8 cellular contexts compared by ENCODE assay signal in genomic region chr20:4038047-4038459, GRCh38. TPM values are rescaled to one million over a fixed set of nuclear protein-coding genes. Genes with fewer than 3 reads are reported as not detected.
DNase-seq lines count a peak whose midpoint lies in the region; ATAC-seq lines count a peak whose summit lies in the region.

No MANE protein-coding gene starts in this region.

- ATAC-seq in HG03064 (IDR thresholded peaks at IDR 0.05; ENCODE audit: low read depth, unreplicated experiment): peak; percentile 95
- ATAC-seq in sciatic nerve: peak; percentile 88

- intact Hi-C loops in sciatic nerve (cut with DNase I): no loop called here

- DNase-seq in activated gamma-delta T cell treated with Interleukin-2 at 50 U/mL for 16 hours (peak; percentile 82), activated gamma-delta T cell (lab: John Stamatoyannopoulos, UW) (no peak), OCI-M1 (lab: John Stamatoyannopoulos, UW) (peak; percentile 97), activated T-cell treated with anti-CD3 and anti-CD28 coated beads for 48 hours (ENCODE audit: low read depth) (peak; percentile 59), foreskin melanocyte (peak; percentile 53), sciatic nerve (ENCODE audit: low spot score) (peak; percentile 77), NCI-H524 (lab: John Stamatoyannopoulos, UW) (no peak)

RNA-seq across cellular contexts. Expression of gene RNF24, which starts 22.7 kb away (rescaled TPM):
- 37.7 TPM for total RNA-seq in sciatic nerve

Comparison
In these comparisons a context has a peak if more than half of its experiments do, and no peak if none do; other contexts are left out.
1. DNase-seq: peak in activated gamma-delta T cell treated with Interleukin-2 at 50 U/mL for 16 hours (single experiment), OCI-M1 (single experiment), activated T-cell treated with anti-CD3 and anti-CD28 coated beads for 48 hours (single experiment), foreskin melanocyte (single experiment) and sciatic nerve (single experiment); none in activated gamma-delta T cell (single experiment) and NCI-H524 (0 of 2).